In genomic region chr4:101346312-101346561, GRCh38 we compare ENCODE assay signal across 8 cellular contexts. TPM values are rescaled to one million over a fixed set of nuclear protein-coding genes. Genes with fewer than 3 reads are reported as not detected.
DNase-seq lines count a peak whose midpoint lies in the region; ATAC-seq and TF ChIP-seq lines count a peak whose summit lies in the region.

No MANE protein-coding gene starts in this region.

- no peaks in the 10 kb centered on the region for H3K9me3 ChIP-seq in left ventricle myocardium inferior (replicated peaks)

- H3K27me3 ChIP-seq in left ventricle myocardium inferior (ENCODE audit: low read depth), result no peaks in the 10 kb centered on the region

- H3K4me3 ChIP-seq in NB4 (ENCODE audit: low read depth, low read length) (peak overlapping the region; percentile 62), left ventricle myocardium inferior (peak overlapping the region; percentile 93), skin epidermis (peak overlapping the region; percentile 70 to 90 (median 86))

- TF ChIP-seq POLR2A in NB4 (IDR thresholded peaks at IDR 0.05; ENCODE audit: extremely low read depth, insufficient read length), result no peak

- peaks cover 49% of the 10 kb centered on the region for H3K4me1 ChIP-seq in left ventricle myocardium inferior

- intact Hi-C loops in left ventricle myocardium inferior (cut with micrococcal nuclease), result loop anchor here (10.0 kb wide), 1 partner anchor 151 kb away; no protein-coding TSS in a partner anchor

- no peaks in the 10 kb centered on the region for H3K36me3 ChIP-seq in left ventricle myocardium inferior

- ATAC-seq in GM19328 (IDR thresholded peaks at IDR 0.05; ENCODE audit: unreplicated experiment), result no peak

- TF ChIP-seq CTCF in GM10248 (IDR thresholded peaks at IDR 0.05; ENCODE audit: control extremely low read depth, extremely low read depth, low read depth, missing control alignments), result no peak
- TF ChIP-seq CTCF in NB4 (IDR thresholded peaks at IDR 0.05; ENCODE audit: low read depth, low read length), result no peak
- no peak for TF ChIP-seq CTCF in left ventricle myocardium inferior (IDR thresholded peaks at IDR 0.05; ENCODE audit: borderline replicate concordance)

- DNase-seq in GM10248 (ENCODE audit: extremely low spot score) (peak; percentile 38), NB4 (ENCODE audit: low read depth) (peak; percentile 93), activated gamma-delta T cell (lab: John Stamatoyannopoulos, UW) (peak; percentile 49), left ventricle myocardium inferior (no peak), mesenteric fat pad (ENCODE audit: low spot score) (no peak), GM19240 (ENCODE audit: insufficient read length, low spot score) (no peak)

- CTCF ChIA-PET in GM10248 (lab: Yijun Ruan, JAX), result interaction anchor here (1.5 to 1.6 kb wide), 2 partner anchors 9 to 40 kb away, joined by 4 to 5 read pairs; no protein-coding TSS in a partner anchor

- POLR2A ChIA-PET in GM10248 (lab: Yijun Ruan, JAX), result no interaction called here

- peak overlapping the region; percentile 98 for H3K27ac ChIP-seq in left ventricle myocardium inferior (replicated peaks)
- H3K27ac ChIP-seq in skin epidermis, result peak overlapping the region; percentile 75 to 97 (median 93)

RNA-seq across cellular contexts. Expression of gene PPP3CA, which starts 1.1 kb away (rescaled TPM):
- total RNA-seq in left ventricle myocardium inferior (16.7 TPM), mesenteric fat pad (50.2 TPM)

Comparison
In these comparisons a context has a peak if more than half of its experiments do, and no peak if none do; other contexts are left out.
1. DNase-seq: peak in GM10248 (single experiment), NB4 (single experiment) and activated gamma-delta T cell (single experiment); none in left ventricle myocardium inferior (single experiment), mesenteric fat pad (single experiment) and GM19240 (single experiment).
2. Peak in every context shown above with its lines, with median percentiles within 50 percentile points of each other: H3K4me3 ChIP-seq.